ENCODE assay signal across 8 cellular contexts in genomic region chr6:27250277-27250954, GRCh38. TPM values are rescaled to one million over a fixed set of nuclear protein-coding genes. Genes with fewer than 3 reads are reported as not detected.
A peak's percentile ranks its signal among the peaks of the same experiment; 100 is the strongest.
DNase-seq lines count a peak whose midpoint lies in the region; ATAC-seq and TF ChIP-seq lines count a peak whose summit lies in the region.

No MANE protein-coding gene starts in this region.

- peak overlapping the region; percentile 73 for H3K4me3 ChIP-seq in effector memory CD4-positive, alpha-beta T cell (ENCODE audit: insufficient read depth, low read depth, low read length, poor library complexity, severe bottlenecking)
- H3K4me3 ChIP-seq in neural progenitor cell (peak overlapping the region; percentile 92), gastroesophageal sphincter (peak overlapping the region in 1 of 2 donors; percentile 54)

- H3K4me1 ChIP-seq in effector memory CD4-positive, alpha-beta T cell (ENCODE audit: control insufficient read depth, insufficient read depth, low read length, poor library complexity, severe bottlenecking): peaks cover 15% of the 10 kb centered on the region
- H3K4me1 ChIP-seq in neural progenitor cell: peaks cover 7% of the 10 kb centered on the region
- peaks cover 0 to 14% (median 5%) of the 10 kb centered on the region in 3 donors for H3K4me1 ChIP-seq in gastroesophageal sphincter

- no peaks in the 10 kb centered on the region for H3K36me3 ChIP-seq in effector memory CD4-positive, alpha-beta T cell (ENCODE audit: control insufficient read depth, insufficient read depth, low read length)
- H3K36me3 ChIP-seq in neural progenitor cell (no peaks in the 10 kb centered on the region), gastroesophageal sphincter (no peaks in the 10 kb centered on the region)

- H3K36me3 Mint-ChIP-seq in CD4-positive, alpha-beta T cell (ENCODE audit: low read depth): no peaks in the 10 kb centered on the region
- no peaks in the 10 kb centered on the region for H3K36me3 Mint-ChIP-seq in neural progenitor cell

- no peak for ATAC-seq in CD4-positive, alpha-beta T cell (ENCODE audit: poor library complexity)
- ATAC-seq in HG03139 (IDR thresholded peaks at IDR 0.05; ENCODE audit: unreplicated experiment) (no peak), HG03565 (IDR thresholded peaks at IDR 0.05; ENCODE audit: unreplicated experiment) (no peak), gastroesophageal sphincter (no peak)

- DNase-seq in CD4-positive, alpha-beta T cell: no peak
- DNase-seq in NCI-H1105 (lab: John Stamatoyannopoulos, UW) (peak; percentile 55), neural progenitor cell (ENCODE audit: low spot score) (no peak), NCI-H510A treated with DMSO at 0.1 percent for 48 hours (lab: John Stamatoyannopoulos, UW) (no peak)
- DNase-seq in effector memory CD4-positive, alpha-beta T cell: no peak

- peaks cover 19% of the 10 kb centered on the region for H3F3A ChIP-seq in neural progenitor cell (ENCODE audit: low read depth)

- peaks cover 60% of the 10 kb centered on the region for H3K27me3 ChIP-seq in CD4-positive, alpha-beta T cell (ENCODE audit: control insufficient read depth, insufficient read depth, low read length)
- peaks cover 16% of the 10 kb centered on the region for H3K27me3 ChIP-seq in effector memory CD4-positive, alpha-beta T cell (replicated peaks; ENCODE audit: control insufficient read depth, insufficient read depth, low read length, poor library complexity, severe bottlenecking)
- peaks cover 54% of the 10 kb centered on the region for H3K27me3 ChIP-seq in neural progenitor cell
- peaks cover 96% of the 10 kb centered on the region for H3K27me3 ChIP-seq in gastroesophageal sphincter

- H3K4me2 ChIP-seq in neural progenitor cell: peak overlapping the region; percentile 86

- H3K9ac ChIP-seq in neural progenitor cell: peak overlapping the region; percentile 16

- POLR2A ChIA-PET in CD4-positive, alpha-beta T cell (lab: Charles Lee): interaction anchor here (1.2 kb wide), 1 partner anchor 1002 kb away, joined by 3 read pairs; the partner anchor contains the start of gene ZKSCAN4

- peaks cover 62% of the 10 kb centered on the region for H3K27me3 Mint-ChIP-seq in CD4-positive, alpha-beta T cell
- peaks cover 27% of the 10 kb centered on the region for H3K27me3 Mint-ChIP-seq in neural progenitor cell (ENCODE audit: insufficient read depth, low read depth)

- 7 to 20% methylated on average over 3 to 6 of the region's 21 CpGs for WGBS in gastroesophageal sphincter (ENCODE audit: low coverage in 1 of 2), 2 donors

- no peaks in the 10 kb centered on the region for H3K9me3 ChIP-seq in CD4-positive, alpha-beta T cell (ENCODE audit: control insufficient read depth, low read length)
- no peaks in the 10 kb centered on the region for H3K9me3 ChIP-seq in effector memory CD4-positive, alpha-beta T cell (ENCODE audit: control insufficient read depth, low read length)
- H3K9me3 ChIP-seq in neural progenitor cell (ENCODE audit: low read depth) (no peaks in the 10 kb centered on the region), gastroesophageal sphincter (no peaks in the 10 kb centered on the region)

- H2AFZ ChIP-seq in neural progenitor cell (replicated peaks): peak overlapping the region; percentile 97

- no peaks in the 10 kb centered on the region for H3K9me3 Mint-ChIP-seq in CD4-positive, alpha-beta T cell
- H3K9me3 Mint-ChIP-seq in neural progenitor cell: no peaks in the 10 kb centered on the region

- no peak for TF ChIP-seq CTCF in CD4-positive, alpha-beta T cell (IDR thresholded peaks at IDR 0.05)
- TF ChIP-seq CTCF in neural progenitor cell (IDR thresholded peaks at IDR 0.05) (no peak), gastroesophageal sphincter (IDR thresholded peaks at IDR 0.05) (no peak)

- no peaks in the 10 kb centered on the region for H4K20me1 ChIP-seq in neural progenitor cell (ENCODE audit: low read depth)

- TF ChIP-seq EP300 in gastroesophageal sphincter (IDR thresholded peaks at IDR 0.05): no peak

- TF ChIP-seq POLR2A in gastroesophageal sphincter (IDR thresholded peaks at IDR 0.05): no peak

- CTCF ChIA-PET in CD4-positive, alpha-beta T cell (lab: Charles Lee): no interaction called here

- peak overlapping the region; percentile 92 for H3K4me3 Mint-ChIP-seq in CD4-positive, alpha-beta T cell
- peak overlapping the region; percentile 91 for H3K4me3 Mint-ChIP-seq in neural progenitor cell

- intact Hi-C loops in CD4-positive, alpha-beta T cell (cut with DNase I, micrococcal nuclease): no loop called here

- peaks cover 18% of the 10 kb centered on the region for H3K4me1 Mint-ChIP-seq in CD4-positive, alpha-beta T cell (ENCODE audit: low read depth)
- H3K4me1 Mint-ChIP-seq in neural progenitor cell: no peaks in the 10 kb centered on the region

- H3K27ac ChIP-seq in CD4-positive, alpha-beta T cell (ENCODE audit: low read depth, low read length): no peak overlapping the region
- H3K27ac ChIP-seq in effector memory CD4-positive, alpha-beta T cell (ENCODE audit: insufficient read depth, low read length, poor library complexity, severe bottlenecking): no peak overlapping the region
- H3K27ac ChIP-seq in neural progenitor cell: no peak overlapping the region
- no peak overlapping the region for H3K27ac ChIP-seq in gastroesophageal sphincter

- no peaks in the 10 kb centered on the region for H3K79me2 ChIP-seq in neural progenitor cell (ENCODE audit: low read depth)

- no peak overlapping the region for H3K27ac Mint-ChIP-seq in CD4-positive, alpha-beta T cell
- H3K27ac Mint-ChIP-seq in neural progenitor cell: no peak overlapping the region

RNA-seq across cellular contexts. Expression of gene PRSS16, which starts 2.9 kb away (rescaled TPM):
- under 1 TPM; 0.69 to 0.98 TPM for total RNA-seq in CD4-positive, alpha-beta T cell
- 4.3 and 7.2 TPM in 2 replicates for total RNA-seq in neural progenitor cell (ENCODE audit: low replicate concordance)
- 1 to 10 TPM in 1 of 4 donors, not detected in 3; 2.3 TPM for total RNA-seq in gastroesophageal sphincter
